ENCODE assay signal across 15 cellular contexts in genomic region chr21:41316200-41316599, GRCh38. TPM values are rescaled to one million over a fixed set of nuclear protein-coding genes. Genes with fewer than 3 reads are reported as not detected.
DNase-seq lines count a peak whose midpoint lies in the region; ATAC-seq and TF ChIP-seq lines count a peak whose summit lies in the region.
"Had no signal": no experiment of that assay in that cellular context is flagged by ENCODE, and none has a peak within 500 bp of the region (broad histone marks: within the 10 kb centered on the region; RNA-seq: fewer than 3 reads in every experiment).

No MANE protein-coding gene starts in this region.

- H3T11ph ChIP-seq in H9 (ENCODE audit: low read length) = no peak overlapping the region

- H4K5ac ChIP-seq in H9 (ENCODE audit: insufficient read length, low read depth, low read length) = no peak overlapping the region

- H3K79me1 ChIP-seq in H9 (ENCODE audit: insufficient read depth, low read depth, low read length, poor library complexity, severe bottlenecking) (no peaks in the 10 kb centered on the region), mesenchymal stem cell (replicated peaks; ENCODE audit: low read length, poor library complexity, severe bottlenecking) (no peaks in the 10 kb centered on the region)

- H3K4me1 Mint-ChIP-seq in H9 = peaks cover 4 to 9% of the 10 kb centered on the region in 2 experiments

- no peak for TF ChIP-seq EP300 in sigmoid colon (IDR thresholded peaks at IDR 0.05)

- H3K9me3 Mint-ChIP-seq in H9 = no peaks in the 10 kb centered on the region
- H3K9me3 Mint-ChIP-seq: stimulated activated naive CD8-positive, alpha-beta T cell treated with anti-CD3 and anti-CD28 coated beads, Interleukin-15, Interleukin-2, amounts not matched to agents 100 ng/mL and 50 ng/mL, for 24 hours had no signal

- no peak overlapping the region for H3K9ac ChIP-seq in H9 (ENCODE audit: extremely low read depth, insufficient read length, low read length)
- peak overlapping the region; percentile 84 for H3K9ac ChIP-seq in endocrine pancreas (ENCODE audit: control insufficient read depth, insufficient read depth, low read length)
- no peak overlapping the region for H3K9ac ChIP-seq in mesenchymal stem cell (ENCODE audit: low read length)

- peak overlapping the region; percentile 63 for H3K4me2 ChIP-seq in H9 (ENCODE audit: insufficient read depth, insufficient read length, low read length)
- H3K4me2 ChIP-seq in mesenchymal stem cell (ENCODE audit: low read length, poor library complexity, severe bottlenecking) = no peak overlapping the region

- H3K23ac ChIP-seq in H9 (ENCODE audit: insufficient read length, low read depth, low read length) = no peak overlapping the region
- no peak overlapping the region for H3K23ac ChIP-seq in mesenchymal stem cell (ENCODE audit: low read length in 2 of 2)

- H3K4ac ChIP-seq in H9 (ENCODE audit: low read depth, low read length) (no peak overlapping the region), mesenchymal stem cell (ENCODE audit: low read depth in 1 of 2, low read length in 2 of 2) (no peak overlapping the region)

- ATAC-seq in left lung = peak; percentile 38
- ATAC-seq in stimulated activated naive CD8-positive, alpha-beta T cell treated with anti-CD3 and anti-CD28 coated beads, Interleukin-15, Interleukin-2, amounts not matched to agents 100 U/mL and 50 U/mL, for 24 hours = no peak
- ATAC-seq: K562 had no signal

- H3K36me3 Mint-ChIP-seq in H9 (ENCODE audit: insufficient read depth in 1 of 3, low read depth in 3 of 3) = no peaks in the 10 kb centered on the region; a peak in 1 of 7 replicates

- WGBS in H9 (ENCODE audit: extremely low coverage, insufficient read length, low lambda C conversion rate) = no CpG with 5 or more reads among the region's 11 CpGs
- 7 to 34% methylated on average over 11 of the region's 11 CpGs for WGBS in sigmoid colon, 2 donors
- 34% methylated on average over 11 of the region's 11 CpGs for WGBS in mesenchymal stem cell

- no peak overlapping the region for H4K91ac ChIP-seq in H9 (ENCODE audit: insufficient read length, low read depth, low read length)
- H4K91ac ChIP-seq in mesenchymal stem cell (ENCODE audit: low read length) = no peak overlapping the region

- no peak overlapping the region; the same call in 1 of the 2 replicates for H3K14ac ChIP-seq in H9 (ENCODE audit: insufficient read depth, low read length)
- no peak overlapping the region for H3K14ac ChIP-seq in mesenchymal stem cell (ENCODE audit: low read length in 2 of 2)

- H4K8ac ChIP-seq in H9 (replicated peaks; ENCODE audit: insufficient read length, low read depth, low read length) (no peak overlapping the region), mesenchymal stem cell (ENCODE audit: low read length) (no peak overlapping the region)

- no peak overlapping the region for H2BK12ac ChIP-seq in H9 (ENCODE audit: insufficient read length, low read depth, low read length)
- no peak overlapping the region for H2BK12ac ChIP-seq in mesenchymal stem cell (ENCODE audit: low read length in 2 of 2)

- no peaks in the 10 kb centered on the region for H3K79me2 ChIP-seq in H9 (ENCODE audit: insufficient read depth, low read length)

- H2BK120ac ChIP-seq in H9 (ENCODE audit: low read depth, low read length, poor library complexity, severe bottlenecking) (no peak overlapping the region), mesenchymal stem cell (ENCODE audit: low read depth, low read length) (no peak overlapping the region)

- H3K4me3 ChIP-seq in endocrine pancreas (ENCODE audit: control insufficient read depth, insufficient read depth, low read length) (peak overlapping the region; percentile 22), left lung (peak overlapping the region; percentile 33 to 36), sigmoid colon (peak overlapping the region in 3 of 4 donors; percentile 4 to 31 (median 27)), mesenchymal stem cell (ENCODE audit: insufficient read depth in 1 of 2, low read depth in 1 of 2, low read length in 2 of 2) (no peak overlapping the region)
- H3K4me3 ChIP-seq: K562 had no signal

- H2AFZ ChIP-seq in H9 (ENCODE audit: low read length) = no peak overlapping the region
- no peak overlapping the region for H2AFZ ChIP-seq in mesenchymal stem cell (ENCODE audit: low read depth, low read length)

- H3K36me3 ChIP-seq in endocrine pancreas (ENCODE audit: control insufficient read depth, insufficient read depth, low read length) (no peaks in the 10 kb centered on the region), left lung (no peaks in the 10 kb centered on the region), sigmoid colon (no peaks in the 10 kb centered on the region), mesenchymal stem cell (ENCODE audit: control insufficient read depth in 1 of 2, insufficient read depth in 2 of 2, low read depth in 1 of 2, low read length in 2 of 2) (no peaks in the 10 kb centered on the region)

- TF ChIP-seq POLR2A in sigmoid colon (IDR thresholded peaks at IDR 0.05) = no peak

- peak overlapping the region; percentile 56 to 76 for H3K4me3 Mint-ChIP-seq in H9
- H3K4me3 Mint-ChIP-seq: stimulated activated naive CD8-positive, alpha-beta T cell treated with anti-CD3 and anti-CD28 coated beads, Interleukin-15, Interleukin-2, amounts not matched to agents 100 ng/mL and 50 ng/mL, for 24 hours had no signal

- no peaks in the 10 kb centered on the region; the same call in 1 of the 2 replicates for H3K4me1 ChIP-seq in H9 (ENCODE audit: insufficient read depth, low read length)
- H3K4me1 ChIP-seq in endocrine pancreas (ENCODE audit: control insufficient read depth, insufficient read depth, low read length) = no peaks in the 10 kb centered on the region
- H3K4me1 ChIP-seq in left lung = peaks cover 0 to 6% of the 10 kb centered on the region in 2 donors
- H3K4me1 ChIP-seq in sigmoid colon = peaks cover 0 to 11% (median 8%) of the 10 kb centered on the region in 4 donors
- H3K4me1 ChIP-seq in mesenchymal stem cell (ENCODE audit: control insufficient read depth, insufficient read depth, low read depth, low read length) = peaks cover 4% of the 10 kb centered on the region

- H3K27me3 ChIP-seq in H9 (ENCODE audit: insufficient read depth, low read length) = no peaks in the 10 kb centered on the region; the same call in 1 of the 2 replicates
- H3K27me3 ChIP-seq in endocrine pancreas (ENCODE audit: control insufficient read depth, insufficient read depth, low read length) = no peaks in the 10 kb centered on the region
- H3K27me3 ChIP-seq in left lung = peaks cover 17 to 42% of the 10 kb centered on the region in 2 donors
- H3K27me3 ChIP-seq in sigmoid colon = peaks cover 11 to 47% (median 18%) of the 10 kb centered on the region in 3 donors
- H3K27me3 ChIP-seq in mesenchymal stem cell (ENCODE audit: control insufficient read depth in 1 of 2, insufficient read depth in 1 of 2, low read length in 2 of 2) = peaks cover 44 to 62% of the 10 kb centered on the region in 2 experiments

- H2BK5ac ChIP-seq in H9 (ENCODE audit: insufficient read length, low read length) (no peak overlapping the region), mesenchymal stem cell (ENCODE audit: low read depth, low read length, poor library complexity, severe bottlenecking) (no peak overlapping the region)

- intact Hi-C loops in left lung (cut with DNase I) = no loop called here
- intact Hi-C loops in sigmoid colon (cut with DNase I) = no loop called here

- H3K27ac ChIP-seq in H9 (ENCODE audit: insufficient read length, low read depth, low read length) = no peak overlapping the region
- H3K27ac ChIP-seq in left lung = no peak overlapping the region
- H3K27ac ChIP-seq in sigmoid colon = no peak overlapping the region
- H3K27ac ChIP-seq in mesenchymal stem cell (ENCODE audit: low read length, poor library complexity, severe bottlenecking) = no peak overlapping the region

- H3K56ac ChIP-seq in H9 (ENCODE audit: insufficient read length, low read depth, low read length) = no peak overlapping the region

- H4K20me1 ChIP-seq in H9 (ENCODE audit: control insufficient read depth, insufficient read depth, insufficient read length) = no peaks in the 10 kb centered on the region

- no peak for DNase-seq in H9
- no peak for DNase-seq in left lung
- no peak for DNase-seq in sigmoid colon
- DNase-seq in mesenchymal stem cell = no peak
- DNase-seq in NCI-H226 = no peak
- DNase-seq in stimulated activated naive CD8-positive, alpha-beta T cell treated with anti-CD3 and anti-CD28 coated beads, Interleukin-15, Interleukin-2, amounts not matched to agents 100 U/mL and 50 U/mL, for 24 hours = no peak
- DNase-seq in anterior cingulate cortex (lab: John Stamatoyannopoulos, UW) = no peak
- DNase-seq: AML-193; NCI-H2171; SHP77; stimulated activated CD4-positive, alpha-beta T cell treated with anti-CD3 and anti-CD28 coated beads, Interleukin-1b, Interleukin-23, amount 100 ng/mL, for 48 hours had no signal

- H3K9me3 ChIP-seq in H9 (ENCODE audit: control insufficient read depth, low read depth, low read length) (no peaks in the 10 kb centered on the region), endocrine pancreas (ENCODE audit: control insufficient read depth, low read length) (no peaks in the 10 kb centered on the region), left lung (no peaks in the 10 kb centered on the region), sigmoid colon (no peaks in the 10 kb centered on the region), mesenchymal stem cell (ENCODE audit: control insufficient read depth, low read length) (no peaks in the 10 kb centered on the region)

- H3K27me3 Mint-ChIP-seq in H9 (ENCODE audit: low read depth) = peaks cover 40% of the 10 kb centered on the region

- peaks cover 9% of the 10 kb centered on the region for H3K23me2 ChIP-seq in H9 (ENCODE audit: insufficient read length, low read depth, low read length, poor library complexity, severe bottlenecking)

- H2BK20ac ChIP-seq in H9 (ENCODE audit: low read depth, low read length, poor library complexity, severe bottlenecking) = no peak overlapping the region

- H3K18ac ChIP-seq in H9 (ENCODE audit: insufficient read length, low read depth, low read length) (no peak overlapping the region), mesenchymal stem cell (ENCODE audit: low read depth in 1 of 2, low read length in 2 of 2) (no peak overlapping the region)

- H2BK15ac ChIP-seq in H9 (ENCODE audit: low read depth, low read length) (no peak overlapping the region), mesenchymal stem cell (ENCODE audit: low read depth, poor library complexity, severe bottlenecking) (no peak overlapping the region)

- no peak overlapping the region for H2AK5ac ChIP-seq in H9 (ENCODE audit: insufficient read length, low read length)
- no peak overlapping the region for H2AK5ac ChIP-seq in mesenchymal stem cell (ENCODE audit: low read length, severe bottlenecking)

- TF ChIP-seq CTCF in H9 (conservative IDR thresholded peaks at IDR 0.05) (no peak), left lung (IDR thresholded peaks at IDR 0.05) (no peak), sigmoid colon (IDR thresholded peaks at IDR 0.05) (no peak)

- H3K27ac Mint-ChIP-seq in H9 = no peak overlapping the region
- H3K27ac Mint-ChIP-seq: stimulated activated naive CD8-positive, alpha-beta T cell treated with anti-CD3 and anti-CD28 coated beads, Interleukin-15, Interleukin-2, amounts not matched to agents 100 ng/mL and 50 ng/mL, for 24 hours had no signal

RNA-seq across cellular contexts. Expression of gene FAM3B, which starts 0.4 kb away (rescaled TPM):
- 4.0 and 5.0 TPM in 2 replicates for total RNA-seq in H9 (2021)
- 10 to 100 TPM in 1 of 2 donors, 1 to 10 TPM in 1; 7.9 to 31.9 TPM for total RNA-seq in left lung
- under 1 TPM in 1 of 4 donors, not detected in 3; 0.16 TPM for total RNA-seq in sigmoid colon
- polyA plus RNA-seq in sigmoid colon = 1 to 10 TPM in 2 of 3 donors, not detected in 1; 1.4 to 2.5 TPM
- polyA plus RNA-seq in mesenchymal stem cell (2013, experiment 1 of 2) = not detected
- not detected for polyA plus RNA-seq in mesenchymal stem cell (2013, experiment 2 of 2)
- total RNA-seq: fibroblast of villous mesenchyme had no signal

RNA-seq across cellular contexts. Expression of gene MX2, which starts 45.6 kb away (rescaled TPM):
- total RNA-seq in H9 (2021) = 1.8 and 1.9 TPM in 2 replicates
- 10 to 100 TPM; 11.9 to 31.9 TPM for total RNA-seq in left lung
- 1 to 10 TPM; 5.1 to 9.6 (median 7.3) TPM for total RNA-seq in sigmoid colon
- polyA plus RNA-seq in sigmoid colon = 10 to 100 TPM in 1 of 3 donors, 1 to 10 TPM in 2; 2.5 to 23.9 (median 6.0) TPM
- polyA plus RNA-seq in mesenchymal stem cell (2013, experiment 1 of 2) = 6.2 TPM
- 6.3 TPM for polyA plus RNA-seq in mesenchymal stem cell (2013, experiment 2 of 2)

Comparison
In these comparisons a context has a peak if more than half of its experiments do, and no peak if none do; other contexts are left out.
1. H3K4me3 ChIP-seq: peak in endocrine pancreas (single experiment), left lung (2 of 2) and sigmoid colon (3 of 4); none in mesenchymal stem cell (0 of 2).